ENCODE assay signal across 25 cellular contexts in genomic region chr15:100121285-100121684, GRCh38.
DNase-seq lines count a peak whose midpoint lies in the region; ATAC-seq, FAIRE-seq and TF ChIP-seq lines count a peak whose summit lies in the region.
"Had no signal": no experiment of that assay in that cellular context is flagged by ENCODE, and none has a peak within 500 bp of the region (broad histone marks: within the 10 kb centered on the region; RNA-seq: fewer than 3 reads in every experiment).

No MANE protein-coding gene starts in this region.

- H2AFZ ChIP-seq in HCT116 (ENCODE audit: low read depth, low read length, poor library complexity, severe bottlenecking) (no peak overlapping the region), neural progenitor cell (replicated peaks) (no peak overlapping the region)

- H3K36me3 ChIP-seq in HCT116 (ENCODE audit: control insufficient read depth in 1 of 2, insufficient read depth in 2 of 2, low read length in 2 of 2) (no peaks in the 10 kb centered on the region), neural progenitor cell (no peaks in the 10 kb centered on the region)
- H3K36me3 ChIP-seq: BE2C had no signal

- H3K9ac ChIP-seq in HCT116 (ENCODE audit: low read length) (no peak overlapping the region), neural progenitor cell (no peak overlapping the region)
- H3K9ac ChIP-seq: BLaER1 treated with 17β-estradiol and CSF1 and Interleukin-3, amounts not matched to agents 10 nM and 100 nM had no signal

- TF ChIP-seq CTCF in A549 (IDR thresholded peaks at IDR 0.05) (no peak), HCT116 (IDR thresholded peaks at IDR 0.05 in 2 of 3, conservative IDR thresholded peaks at IDR 0.05 in 1 of 3; ENCODE audit: borderline replicate concordance in 1 of 3, insufficient read depth in 1 of 3, low read depth in 2 of 3, low read length in 2 of 3) (no peak), HL-60 (IDR thresholded peaks at IDR 0.05; ENCODE audit: insufficient read depth, low read length) (no peak), neural progenitor cell (IDR thresholded peaks at IDR 0.05) (no peak)

- peaks cover 14% of the 10 kb centered on the region for H3K9me3 Mint-ChIP-seq in neural progenitor cell
- peaks cover 19 to 27% of the 10 kb centered on the region in 2 donors for H3K9me3 Mint-ChIP-seq in activated naive CD4-positive, alpha-beta T cell treated with anti-CD3 and anti-CD28 coated beads, Interleukin-2, amount 50 U/mL, for 72 hours

- H4K20me1 ChIP-seq in HCT116 (ENCODE audit: insufficient read depth) (no peaks in the 10 kb centered on the region), neural progenitor cell (ENCODE audit: low read depth) (no peaks in the 10 kb centered on the region)
- H4K20me1 ChIP-seq: BLaER1 treated with 17β-estradiol and CSF1 and Interleukin-3, amounts not matched to agents 10 nM and 100 nM had no signal

- H3K9me3 ChIP-seq in A549 (peaks cover 14% of the 10 kb centered on the region), HCT116 (ENCODE audit: control insufficient read depth in 1 of 2, insufficient read depth in 1 of 2, low read depth in 1 of 2, low read length in 2 of 2) (no peaks in the 10 kb centered on the region; a peak in 1 of 4 replicates), neural progenitor cell (ENCODE audit: low read depth) (no peaks in the 10 kb centered on the region)

- CTCF ChIA-PET in A549 (lab: Yijun Ruan, JAX) (interaction anchor here (0.8 to 1.1 kb wide), 2 partner anchors 11 to 228 kb away, joined by 3 to 4 read pairs; no protein-coding TSS in a partner anchor), HCT116 (lab: Charles Lee) (no interaction called here)

- H3K4me1 ChIP-seq in A549 (no peaks in the 10 kb centered on the region), HCT116 (ENCODE audit: control insufficient read depth in 1 of 2, insufficient read depth in 2 of 2, low read length in 2 of 2) (peaks cover 0 to 6% of the 10 kb centered on the region in 2 experiments; a peak in 1 of 4 replicates), neural progenitor cell (no peaks in the 10 kb centered on the region)
- H3K4me1 ChIP-seq: BE2C, Caco-2 had no signal

- no TSS peak for BruUV-seq in HCT116 (replicated peaks; lab: Mats Ljungman, UMichigan)

- no peaks in the 10 kb centered on the region for H3F3A ChIP-seq in neural progenitor cell (ENCODE audit: low read depth)

- H3K27me3 ChIP-seq in HCT116 (ENCODE audit: insufficient read depth, low read length) (no peaks in the 10 kb centered on the region), HL-60 (ENCODE audit: insufficient read depth, poor library complexity, severe bottlenecking) (no peaks in the 10 kb centered on the region), neural progenitor cell (no peaks in the 10 kb centered on the region)
- H3K27me3 ChIP-seq: BE2C had no signal

- TF ChIP-seq RAD21 in A549 (conservative IDR thresholded peaks at IDR 0.05 in 1 of 2, IDR thresholded peaks at IDR 0.05 in 1 of 2), result no peak
- no peak for TF ChIP-seq RAD21 in HCT116 (IDR thresholded peaks at IDR 0.05; ENCODE audit: low read depth)

- DNase-seq in A549 (ENCODE audit: low read depth in 1 of 2, low spot score in 1 of 2) (no peak), HCT116 (ENCODE audit: low read depth, low spot score) (no peak), HL-60 (ENCODE audit: low read depth in 1 of 2, low spot score in 1 of 2) (no peak), neural progenitor cell (ENCODE audit: low spot score) (no peak)
- no peak for DNase-seq in activated naive CD4-positive, alpha-beta T cell treated with anti-CD3 and anti-CD28 coated beads, Interleukin-2, amount 50 U/mL, for 72 hours (ENCODE audit: low spot score in 2 of 2)
- DNase-seq: ACHN; BE2C; Caco-2; CD4-positive, alpha-beta T cell; CD8-positive, alpha-beta T cell; DMS 273 treated with DMSO at 0.1 percent for 48 hours; DMS153; DMS53; DMS79; DND-41; EL; GDM1 had no signal

- ATAC-seq in A549, result no peak
- ATAC-seq in HCT116, result no peak
- no peak for ATAC-seq in HG03280 (IDR thresholded peaks at IDR 0.05; ENCODE audit: unreplicated experiment)
- no peak for ATAC-seq in activated naive CD4-positive, alpha-beta T cell treated with anti-CD3 and anti-CD28 coated beads, Interleukin-2, amount 50 U/mL, for 72 hours
- no peak for ATAC-seq in HG03039 (IDR thresholded peaks at IDR 0.05; ENCODE audit: unreplicated experiment)
- ATAC-seq: CD8-positive, alpha-beta T cell; GM12878 had no signal

- intact Hi-C loops in HCT116 (cut with micrococcal nuclease), result no loop called here

- RAD21 ChIA-PET in HCT116 (lab: Charles Lee; ENCODE audit: low non-redundant PET in 1 of 2, low total read pairs in 2 of 2, uncharacterized antibody in 2 of 2, unreplicated experiment in 2 of 2), result no interaction called here

- FAIRE-seq in A549 (lab: Jason Lieb, UNC), result peak; percentile 18
- FAIRE-seq: GM12878, GM12892, GM18507 had no signal

- H3K9me2 ChIP-seq in HCT116 (ENCODE audit: insufficient read depth), result no peaks in the 10 kb centered on the region

- POLR2A ChIA-PET in A549 (lab: Yijun Ruan, JAX) (no interaction called here), HCT116 (lab: Charles Lee) (no interaction called here)

- 12% methylated on average over 2 of the region's 2 CpGs for WGBS in A549 (ENCODE audit: missing lambda C conversion rate)

- H3K27me3 Mint-ChIP-seq in neural progenitor cell (ENCODE audit: insufficient read depth, low read depth), result peaks cover 7% of the 10 kb centered on the region
- H3K27me3 Mint-ChIP-seq: CD4-positive, alpha-beta T cell had no signal

- H3K4me3 ChIP-seq in A549, result no peak overlapping the region
- H3K4me3 ChIP-seq in HCT116 (replicated peaks in 1 of 2; ENCODE audit: low read depth in 1 of 2, low read length in 2 of 2), result no peak overlapping the region
- no peak overlapping the region for H3K4me3 ChIP-seq in HL-60 (replicated peaks; ENCODE audit: insufficient read depth, low read length)
- no peak overlapping the region for H3K4me3 ChIP-seq in neural progenitor cell
- H3K4me3 ChIP-seq: BLaER1 treated with 17β-estradiol and CSF1 and Interleukin-3, amounts not matched to agents 10 nM and 100 nM; GM12878 had no signal

- no peak for TF ChIP-seq EP300 in A549 (IDR thresholded peaks at IDR 0.05)

- peak overlapping the region; percentile 8 for H3K4me3 Mint-ChIP-seq in neural progenitor cell
- H3K4me3 Mint-ChIP-seq: CD4-positive, alpha-beta T cell; CD8-positive, alpha-beta T cell had no signal

- no peaks in the 10 kb centered on the region for H3K79me2 ChIP-seq in HCT116 (ENCODE audit: insufficient read depth, low read length)
- H3K79me2 ChIP-seq in neural progenitor cell (ENCODE audit: low read depth), result no peaks in the 10 kb centered on the region

- H3K36me3 Mint-ChIP-seq in neural progenitor cell, result no peaks in the 10 kb centered on the region
- peaks cover 35 to 51% of the 10 kb centered on the region in 2 donors for H3K36me3 Mint-ChIP-seq in activated naive CD4-positive, alpha-beta T cell treated with anti-CD3 and anti-CD28 coated beads, Interleukin-2, amount 50 U/mL, for 72 hours

- no peak overlapping the region for H3K4me2 ChIP-seq in A549
- no peak overlapping the region for H3K4me2 ChIP-seq in HCT116 (ENCODE audit: low read length)
- H3K4me2 ChIP-seq in neural progenitor cell, result no peak overlapping the region

- H3K27ac ChIP-seq in A549 (no peak overlapping the region), HCT116 (ENCODE audit: low read depth, low read length) (no peak overlapping the region), HL-60 (replicated peaks) (peak overlapping the region; percentile 75), neural progenitor cell (no peak overlapping the region)
- H3K27ac ChIP-seq: 22Rv1; BLaER1 treated with 17β-estradiol and CSF1 and Interleukin-3, amounts not matched to agents 10 nM and 100 nM; C4-2B had no signal

- TF ChIP-seq POLR2A in A549 (IDR thresholded peaks at IDR 0.05; ENCODE audit: low read length) (no peak), HCT116 (IDR thresholded peaks at IDR 0.05; ENCODE audit: borderline replicate concordance, extremely low read depth, insufficient read depth, insufficient read length) (no peak)

- peaks cover 9% of the 10 kb centered on the region for H3K4me1 Mint-ChIP-seq in neural progenitor cell

- H3K27ac Mint-ChIP-seq in neural progenitor cell, result no peak overlapping the region
- H3K27ac Mint-ChIP-seq in activated naive CD4-positive, alpha-beta T cell treated with anti-CD3 and anti-CD28 coated beads, Interleukin-2, amount 50 U/mL, for 72 hours, result no peak overlapping the region
- H3K27ac Mint-ChIP-seq: CD4-positive, alpha-beta T cell; CD8-positive, alpha-beta T cell had no signal

TF ChIP-seq in A549, 52 proteins besides CTCF, POLR2A, EP300 and RAD21 (continues in another document):
- TF ChIP-seq ZC3H11A (IDR thresholded peaks at IDR 0.05) (no peak), HOXB5 (CRISPR knock-in tag; IDR thresholded peaks at IDR 0.05) (no peak), USF2 (IDR thresholded peaks at IDR 0.05) (no peak), MAZ (IDR thresholded peaks at IDR 0.05; ENCODE audit: borderline replicate concordance, low read depth, low read length) (no peak)

TF ChIP-seq in HCT116, 20 proteins besides CTCF, POLR2A, EP300 and RAD21:
- TF ChIP-seq CBX3 (IDR thresholded peaks at IDR 0.05; ENCODE audit: low read depth), result peak; percentile 78; the same call in 1 of the 2 replicates
- no peak for TF ChIP-seq SRF (IDR thresholded peaks at IDR 0.05; ENCODE audit: low read depth)
